ENCODE assay signal across 20 cellular contexts in genomic region chr4:76484654-76485053, GRCh38. TPM values are rescaled to one million over a fixed set of nuclear protein-coding genes. Genes with fewer than 3 reads are reported as not detected.
DNase-seq lines count a peak whose midpoint lies in the region; ATAC-seq and TF ChIP-seq lines count a peak whose summit lies in the region.
"Had no signal": no experiment of that assay in that cellular context is flagged by ENCODE, and none has a peak within 500 bp of the region (broad histone marks: within the 10 kb centered on the region; RNA-seq: fewer than 3 reads in every experiment).

No MANE protein-coding gene starts in this region.

- H3K18ac ChIP-seq in mesendoderm (ENCODE audit: low read length), result no peak overlapping the region
- no peak overlapping the region for H3K18ac ChIP-seq in trophoblast cell (ENCODE audit: low read length)

- peak overlapping the region; percentile 34 for H3K56ac ChIP-seq in mesendoderm (ENCODE audit: low read length)

- H4K12ac ChIP-seq in trophoblast cell (ENCODE audit: low read depth, low read length), result no peak overlapping the region

- CTCF ChIA-PET in WTC11 (lab: Charles Lee), result interaction anchor here (0.8 to 1.4 kb wide), 4 partner anchors 20 to 610 kb away, joined by 3 to 6 read pairs (median 3); partner anchors contain the start of gene SHROOM3

- no peak overlapping the region for H4K5ac ChIP-seq in mesendoderm (ENCODE audit: low read length)

- H3K27me3 ChIP-seq in H7 (ENCODE audit: control insufficient read depth, insufficient read depth, low read length), result no peaks in the 10 kb centered on the region
- no peaks in the 10 kb centered on the region for H3K27me3 ChIP-seq in mesendoderm (ENCODE audit: insufficient read depth, low read length, poor library complexity)
- H3K27me3 ChIP-seq in trophoblast cell (ENCODE audit: insufficient read depth, low read length), result no peaks in the 10 kb centered on the region

- peak; percentile 15 for DNase-seq in H7
- no peak for DNase-seq in WTC11 (ENCODE audit: low spot score)
- DNase-seq in mesendoderm, result no peak
- DNase-seq in trophoblast cell, result no peak
- no peak for DNase-seq in activated CD4-positive, alpha-beta T cell treated with anti-CD3 and anti-CD28 coated beads for 1 hour
- no peak for DNase-seq in anterior cingulate cortex (lab: John Stamatoyannopoulos, UW)
- DNase-seq in stimulated activated naive CD4-positive, alpha-beta T cell treated with Interleukin-2 at 50 U/mL for 16 hours (lab: John Stamatoyannopoulos, UW), result no peak
- DNase-seq: BE2C, DMS79 treated with DMSO at 0.1 percent for 48 hours, GOT3, IMR-90, NCI-H1105, NCI-H2029 treated with DMSO at 0.1 percent for 48 hours, NCI-H226, NCI-H748 treated with DMSO at 0.1 percent for 48 hours, PC-9, SHP77 treated with DMSO at 0.1 percent for 48 hours, SK-N-SH had no signal

- H3K4me3 Mint-ChIP-seq in WTC11, result no peak overlapping the region

- H3K4me3 ChIP-seq in H7 (ENCODE audit: insufficient read depth, low read depth, low read length) (no peak overlapping the region), mesendoderm (ENCODE audit: low read length) (no peak overlapping the region), trophoblast cell (ENCODE audit: low read depth, low read length) (no peak overlapping the region)
- H3K4me3 ChIP-seq: PC-9 had no signal

- no peak overlapping the region for H4K8ac ChIP-seq in mesendoderm (ENCODE audit: low read depth, low read length)
- no peak overlapping the region for H4K8ac ChIP-seq in trophoblast cell (ENCODE audit: low read depth, low read length)

- H3K27ac Mint-ChIP-seq in WTC11, result peak overlapping the region; percentile 90

- no peak overlapping the region for H2AFZ ChIP-seq in trophoblast cell (ENCODE audit: insufficient read depth, low read length, poor library complexity)
- H2AFZ ChIP-seq: PC-9 had no signal

- no peak overlapping the region for H3K14ac ChIP-seq in trophoblast cell (ENCODE audit: low read length)

- TF ChIP-seq CTCF in WTC11 (IDR thresholded peaks at IDR 0.05), result no peak

- WGBS in mesendoderm (ENCODE audit: extremely low coverage, insufficient coverage, low lambda C conversion rate), result no CpG with 5 or more reads among the region's 3 CpGs
- WGBS in trophoblast cell (ENCODE audit: extremely low coverage, insufficient coverage, insufficient read length), result no CpG with 5 or more reads among the region's 3 CpGs

- no peak overlapping the region for H4K91ac ChIP-seq in trophoblast cell (ENCODE audit: low read depth, low read length)

- H3K4me1 ChIP-seq in mesendoderm (ENCODE audit: control insufficient read depth, low read depth, low read length) (no peaks in the 10 kb centered on the region), trophoblast cell (ENCODE audit: control insufficient read depth in 1 of 2, insufficient read depth in 2 of 2, low read length in 2 of 2) (no peaks in the 10 kb centered on the region)
- H3K4me1 ChIP-seq: BE2C had no signal

- H3K27ac ChIP-seq in mesendoderm (ENCODE audit: low read depth, low read length) (no peak overlapping the region), trophoblast cell (ENCODE audit: low read depth, low read length) (no peak overlapping the region)
- H3K27ac ChIP-seq: KMS-11, PC-9, RWPE1 had no signal

- ATAC-seq in WTC11, result no peak

- H3K79me2 ChIP-seq in mesendoderm (ENCODE audit: control insufficient read depth, insufficient read depth, low read length) (no peaks in the 10 kb centered on the region), trophoblast cell (ENCODE audit: control insufficient read depth, insufficient read depth, low read length, poor library complexity) (no peaks in the 10 kb centered on the region)

- no peaks in the 10 kb centered on the region for H3K9me3 ChIP-seq in trophoblast cell (ENCODE audit: insufficient read depth, low read depth, low read length)
- H3K9me3 ChIP-seq: BE2C, SK-N-SH had no signal

- no peaks in the 10 kb centered on the region for H3K36me3 ChIP-seq in H7 (replicated peaks; ENCODE audit: control insufficient read depth, insufficient read depth, low read length)
- no peaks in the 10 kb centered on the region for H3K36me3 ChIP-seq in mesendoderm (ENCODE audit: control insufficient read depth, insufficient read depth, low read length)
- no peaks in the 10 kb centered on the region for H3K36me3 ChIP-seq in trophoblast cell (ENCODE audit: control insufficient read depth in 1 of 2, insufficient read depth in 2 of 2, low read length in 2 of 2)
- H3K36me3 ChIP-seq: BE2C had no signal

- no peak overlapping the region for H3K9ac ChIP-seq in mesendoderm (ENCODE audit: low read length)
- H3K9ac ChIP-seq in trophoblast cell (ENCODE audit: low read length), result no peak overlapping the region
- H3K9ac ChIP-seq: KMS-11, SK-N-SH had no signal

- no peak overlapping the region for H2BK120ac ChIP-seq in mesendoderm (ENCODE audit: low read depth, low read length)
- H2BK120ac ChIP-seq in trophoblast cell (ENCODE audit: insufficient read depth, low read length, poor library complexity), result no peak overlapping the region

- no peak overlapping the region for H2BK5ac ChIP-seq in mesendoderm (ENCODE audit: low read length)
- H2BK5ac ChIP-seq in trophoblast cell (ENCODE audit: low read depth, low read length, poor library complexity), result no peak overlapping the region

- no peaks in the 10 kb centered on the region; the same call in 1 of the 2 replicates for H3K27me3 Mint-ChIP-seq in WTC11 (ENCODE audit: low read depth)

- H3K79me1 ChIP-seq in mesendoderm (ENCODE audit: low read length) (no peaks in the 10 kb centered on the region), trophoblast cell (ENCODE audit: low read length) (no peaks in the 10 kb centered on the region)

- no peak overlapping the region for H2AK5ac ChIP-seq in mesendoderm (ENCODE audit: low read length)
- H2AK5ac ChIP-seq in trophoblast cell (ENCODE audit: low read length), result no peak overlapping the region

- no peak overlapping the region for H3K4me2 ChIP-seq in mesendoderm (ENCODE audit: low read length)
- no peak overlapping the region for H3K4me2 ChIP-seq in trophoblast cell (ENCODE audit: low read length)
- H3K4me2 ChIP-seq: PC-9, SK-N-SH had no signal

- H3K4ac ChIP-seq in mesendoderm (ENCODE audit: low read depth, low read length) (no peak overlapping the region), trophoblast cell (ENCODE audit: low read depth, low read length) (no peak overlapping the region)

- peak overlapping the region; percentile 27 for H2BK12ac ChIP-seq in trophoblast cell (ENCODE audit: low read length)

- POLR2A ChIA-PET in WTC11 (lab: Charles Lee), result interaction anchor here (0.6 kb wide), 1 partner anchor 27 kb away, joined by 5 read pairs; no protein-coding TSS in a partner anchor

- H3K4me1 Mint-ChIP-seq in WTC11, result peaks cover 38% of the 10 kb centered on the region

- H3K9me3 Mint-ChIP-seq in WTC11, result peaks cover 41% of the 10 kb centered on the region

- H3K23ac ChIP-seq in mesendoderm (ENCODE audit: low read length), result no peak overlapping the region
- no peak overlapping the region for H3K23ac ChIP-seq in trophoblast cell (ENCODE audit: low read length)

- H2BK15ac ChIP-seq in mesendoderm (replicated peaks; ENCODE audit: low read depth), result no peak overlapping the region

- peaks cover 32% of the 10 kb centered on the region for H3K36me3 Mint-ChIP-seq in WTC11

TF ChIP-seq in WTC11, 78 proteins besides CTCF, POLR2A, EP300 and RAD21 (continues in another document):
- TF ChIP-seq CREM (CRISPR knock-in tag; IDR thresholded peaks at IDR 0.05) (no peak), ZNF263 (CRISPR knock-in tag; IDR thresholded peaks at IDR 0.05; ENCODE audit: low read depth) (no peak), TP53 (CRISPR knock-in tag; IDR thresholded peaks at IDR 0.05) (no peak), ZNF138 (CRISPR knock-in tag; conservative IDR thresholded peaks at IDR 0.05) (no peak), TCF7 (CRISPR knock-in tag; IDR thresholded peaks at IDR 0.05; ENCODE audit: low read depth) (no peak), ZNF121 (CRISPR knock-in tag; IDR thresholded peaks at IDR 0.05) (no peak), E2F5 (CRISPR knock-in tag; IDR thresholded peaks at IDR 0.05) (no peak), ATF6 (CRISPR knock-in tag; IDR thresholded peaks at IDR 0.05) (no peak), PRRX2 (CRISPR knock-in tag; IDR thresholded peaks at IDR 0.05) (no peak)

RNA-seq across cellular contexts. Expression of gene SHROOM3, which starts 49.6 kb away (rescaled TPM):
- 52.8 and 55.8 TPM in 2 replicates for total RNA-seq in H7 (2014; rRNA removed; shearing (Covaris generic))
- total RNA-seq in WTC11 (2021), result 52.2 to 71.9 TPM (median 52.6 TPM) in 3 replicates
- polyA plus RNA-seq in mesendoderm (2013, experiment 1 of 2), result 9.4 TPM
- polyA plus RNA-seq in mesendoderm (2013, experiment 2 of 2), result 10.0 TPM
- 27.1 and 28.2 TPM in 2 replicates for polyA plus RNA-seq in trophoblast cell (2013)
